In the genomic region with DNA sequence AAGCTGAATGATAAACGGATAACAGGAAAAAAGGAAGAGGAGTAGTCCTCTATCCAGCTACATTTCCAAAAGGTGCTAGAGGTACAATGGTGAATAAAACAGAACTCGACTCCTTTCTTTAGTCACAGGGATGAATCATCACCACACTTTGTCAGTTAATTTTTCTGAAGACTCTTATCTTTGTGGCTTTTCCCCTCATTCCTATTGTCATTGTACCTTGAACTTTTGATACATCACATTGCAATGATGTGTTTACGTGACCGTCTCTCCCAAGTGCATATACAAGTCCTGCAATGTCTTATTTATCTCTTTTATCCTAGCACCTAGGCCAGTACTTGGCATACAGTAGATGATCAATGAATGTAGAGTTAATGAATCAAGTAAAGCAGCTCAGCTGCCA, we compare ENCODE assay signal across 37 cellular contexts.
"Had no signal": no experiment of that assay in that cellular context is flagged by ENCODE, and none has a peak within 500 bp of the region (broad histone marks: within the 10 kb centered on the region; RNA-seq: fewer than 3 reads in every experiment).

No MANE protein-coding gene starts in this region.

- H3K27me3 Mint-ChIP-seq: activated B cell treated with CpG ODN at 0.5 μM for 24 hours; activated CD4-positive, alpha-beta memory T cell treated with anti-CD3 and anti-CD28 coated beads for 36 hours; activated CD4-positive, alpha-beta T cell treated with anti-CD3 and anti-CD28 coated beads for 36 hours; activated CD8-positive, alpha-beta T cell treated with anti-CD3 and anti-CD28 coated beads for 36 hours; activated naive CD8-positive, alpha-beta T cell treated with anti-CD3 and anti-CD28 coated beads for 36 hours; activated T-helper 17 cell treated with anti-CD3 and anti-CD28 coated beads, Interleukin-2, amount 50 U/mL, for 72 hours had no signal

- H3K27ac Mint-ChIP-seq: activated B cell treated with CpG ODN at 0.5 μM for 24 hours; activated CD4-positive, alpha-beta memory T cell treated with anti-CD3 and anti-CD28 coated beads for 36 hours; activated CD4-positive, alpha-beta T cell treated with anti-CD3 and anti-CD28 coated beads for 36 hours; activated CD8-positive, alpha-beta T cell treated with anti-CD3 and anti-CD28 coated beads for 36 hours; activated naive CD4-positive, alpha-beta T cell treated with anti-CD3 and anti-CD28 coated beads for 36 hours; activated naive CD4-positive, alpha-beta T cell treated with anti-CD3 and anti-CD28 coated beads, Interleukin-2, amount 50 U/mL, for 72 hours; activated naive CD8-positive, alpha-beta T cell treated with anti-CD3 and anti-CD28 coated beads for 36 hours; activated T-cell treated with anti-CD3 and anti-CD28 coated beads, Interleukin-2, amount 50 U/mL, for 72 hours; activated T-helper 1 cell treated with anti-CD3 and anti-CD28 coated beads, Interleukin-12 subunit alpha, Interleukin-12 subunit beta, Interleukin-2, Interleukin-4 antibody, amounts not matched to agents 30 ng/mL and 10 ng/mL and 1 ng/mL, durations not matched to agents 14 hours and 24 hours and 36 hours; activated T-helper 17 cell treated with anti-CD3 and anti-CD28 coated beads, Interleukin-2, amount 50 U/mL, for 72 hours; T-helper 1 cell treated with Interleukin-12 subunit alpha and Interleukin-12 subunit beta and Interleukin-4 antibody, amounts not matched to agents 30 μg/mL and 1 μg/mL, for 36 hours; T-helper 2 cell treated with Interferon-gamma antibody and Interleukin-4, amounts not matched to agents 5 μg/mL and 100 μg/mL, for 36 hours had no signal

- H3K9me3 Mint-ChIP-seq: activated B cell treated with CpG ODN at 0.5 μM for 24 hours; activated CD4-positive, alpha-beta memory T cell treated with anti-CD3 and anti-CD28 coated beads for 36 hours; activated CD8-positive, alpha-beta T cell treated with anti-CD3 and anti-CD28 coated beads for 36 hours; activated T-cell treated with anti-CD3 and anti-CD28 coated beads, Interleukin-2, amount 50 U/mL, for 4 hours; activated T-helper 1 cell treated with anti-CD3 and anti-CD28 coated beads, Interleukin-12 subunit alpha, Interleukin-12 subunit beta, Interleukin-2, Interleukin-4 antibody, amounts not matched to agents 30 ng/mL and 10 ng/mL and 1 ng/mL, durations not matched to agents 14 hours and 24 hours and 36 hours; T-helper 1 cell treated with Interleukin-12 subunit alpha and Interleukin-12 subunit beta and Interleukin-4 antibody, amounts not matched to agents 30 μg/mL and 1 μg/mL, for 36 hours; T-helper 2 cell treated with Interferon-gamma antibody and Interleukin-4, amounts not matched to agents 5 μg/mL and 100 μg/mL, for 36 hours had no signal

- H3K27me3 ChIP-seq: adrenal gland, body of pancreas, brain microvascular endothelial cell had no signal

- H3K4me3 ChIP-seq: adrenal gland, body of pancreas, breast epithelium had no signal

- FAIRE-seq: colon, TTC549 had no signal

- ATAC-seq: activated CD4-positive, alpha-beta T cell treated with anti-CD3 and anti-CD28 coated beads for 36 hours; activated CD8-positive, alpha-beta T cell treated with anti-CD3 and anti-CD28 coated beads for 36 hours; activated naive CD4-positive, alpha-beta T cell treated with anti-CD3 and anti-CD28 coated beads, Interleukin-2, amount 50 U/mL, for 72 hours; activated T-cell treated with anti-CD3 and anti-CD28 coated beads, Interleukin-2, amount 50 U/mL, for 4 hours; activated T-cell treated with anti-CD3 and anti-CD28 coated beads, Interleukin-2, amount 50 U/mL, for 72 hours; activated T-helper 17 cell treated with anti-CD3 and anti-CD28 coated beads, Interleukin-2, amount 50 U/mL, for 72 hours; body of pancreas had no signal

- H3K9me3 ChIP-seq: adrenal gland, body of pancreas had no signal

- H3K36me3 Mint-ChIP-seq: activated CD4-positive, alpha-beta memory T cell treated with anti-CD3 and anti-CD28 coated beads for 36 hours; activated naive CD4-positive, alpha-beta T cell treated with anti-CD3 and anti-CD28 coated beads, Interleukin-2, amount 50 U/mL, for 72 hours; activated naive CD8-positive, alpha-beta T cell treated with anti-CD3 and anti-CD28 coated beads for 36 hours had no signal

- H3K4me3 Mint-ChIP-seq: activated B cell treated with CpG ODN at 0.5 μM for 24 hours; activated CD4-positive, alpha-beta memory T cell treated with anti-CD3 and anti-CD28 coated beads for 36 hours; activated CD4-positive, alpha-beta T cell treated with anti-CD3 and anti-CD28 coated beads for 36 hours; activated CD8-positive, alpha-beta T cell treated with anti-CD3 and anti-CD28 coated beads for 36 hours; activated naive CD4-positive, alpha-beta T cell treated with anti-CD3 and anti-CD28 coated beads for 36 hours; activated naive CD8-positive, alpha-beta T cell treated with anti-CD3 and anti-CD28 coated beads for 36 hours; activated T-cell treated with anti-CD3 and anti-CD28 coated beads, Interleukin-2, amount 50 U/mL, for 4 hours; activated T-cell treated with anti-CD3 and anti-CD28 coated beads, Interleukin-2, amount 50 U/mL, for 72 hours; activated T-helper 1 cell treated with anti-CD3 and anti-CD28 coated beads, Interleukin-12 subunit alpha, Interleukin-12 subunit beta, Interleukin-2, Interleukin-4 antibody, amounts not matched to agents 30 ng/mL and 10 ng/mL and 1 ng/mL, durations not matched to agents 14 hours and 24 hours and 36 hours; activated T-helper 17 cell treated with anti-CD3 and anti-CD28 coated beads, Interleukin-2, amount 50 U/mL, for 72 hours; T-helper 1 cell treated with Interleukin-12 subunit alpha and Interleukin-12 subunit beta and Interleukin-4 antibody, amounts not matched to agents 30 μg/mL and 1 μg/mL, for 36 hours; T-helper 2 cell treated with Interferon-gamma antibody and Interleukin-4, amounts not matched to agents 5 μg/mL and 100 μg/mL, for 36 hours had no signal

- DNase-seq: activated B cell treated with CpG ODN at 0.5 μM for 24 hours; activated CD4-positive, alpha-beta memory T cell treated with anti-CD3 and anti-CD28 coated beads for 36 hours; activated CD4-positive, alpha-beta T cell treated with anti-CD3 and anti-CD28 coated beads for 1 hour; activated CD4-positive, alpha-beta T cell treated with anti-CD3 and anti-CD28 coated beads for 36 hours; activated CD4-positive, alpha-beta T cell treated with anti-CD3 and anti-CD28 coated beads for 48 hours; activated CD4-positive, alpha-beta T cell treated with anti-CD3 and anti-CD28 coated beads, Interleukin-2, amount 50 U/mL, for 1 hour; activated CD4-positive, alpha-beta T cell treated with anti-CD3 and anti-CD28 coated beads, Interleukin-2, amount 50 U/mL, for 4 hours; activated CD8-positive, alpha-beta memory T cell treated with anti-CD3 and anti-CD28 coated beads, Interleukin-2, amount 50 U/mL, for 4 hours; activated CD8-positive, alpha-beta T cell treated with anti-CD3 and anti-CD28 coated beads for 36 hours; activated effector memory CD4-positive, alpha-beta T cell treated with anti-CD3 and anti-CD28 coated beads, Interleukin-2, amount 50 U/mL, for 16 hours; activated gamma-delta T cell treated with Interleukin-2 at 50 U/mL for 16 hours; activated naive CD4-positive, alpha-beta T cell; activated naive CD4-positive, alpha-beta T cell treated with anti-CD3 and anti-CD28 coated beads for 36 hours; activated naive CD4-positive, alpha-beta T cell treated with anti-CD3 and anti-CD28 coated beads, Interleukin-2, amount 50 U/mL, for 16 hours; activated naive CD8-positive, alpha-beta T cell treated with anti-CD3 and anti-CD28 coated beads for 36 hours; activated T-cell treated with anti-CD3 and anti-CD28 coated beads for 4 hours; activated T-cell treated with anti-CD3 and anti-CD28 coated beads, Interleukin-2, amount 50 U/mL, for 1 hour; activated T-cell treated with anti-CD3 and anti-CD28 coated beads, Interleukin-2, amount 50 U/mL, for 4 hours; activated T-cell treated with anti-CD3 and anti-CD28 coated beads, Interleukin-2, amount 50 U/mL, for 72 hours; adrenal gland; amniotic stem cell; aorta; body of pancreas; brain microvascular endothelial cell; central memory CD4-positive, alpha-beta T cell; T-helper 1 cell; T-helper 2 cell; T-helper 9 cell had no signal

- H3K36me3 ChIP-seq: adrenal gland, brain microvascular endothelial cell, breast epithelium had no signal

- H3K4me1 Mint-ChIP-seq: activated B cell treated with CpG ODN at 0.5 μM for 24 hours; activated CD4-positive, alpha-beta T cell treated with anti-CD3 and anti-CD28 coated beads for 36 hours; activated naive CD8-positive, alpha-beta T cell treated with anti-CD3 and anti-CD28 coated beads for 36 hours; activated T-helper 17 cell treated with anti-CD3 and anti-CD28 coated beads, Interleukin-2, amount 50 U/mL, for 72 hours had no signal

- H3K4me1 ChIP-seq: adrenal gland, body of pancreas, breast epithelium had no signal

- H3K27ac ChIP-seq: adrenal gland, body of pancreas, brain microvascular endothelial cell, breast epithelium, VCaP had no signal
